ENCODE assay signal across 18 cellular contexts in genomic region chr7:114799522-114800133, GRCh38.
DNase-seq lines count a peak whose midpoint lies in the region; ATAC-seq and TF ChIP-seq lines count a peak whose summit lies in the region.
"Had no signal": no experiment of that assay in that cellular context is flagged by ENCODE, and none has a peak within 500 bp of the region (broad histone marks: within the 10 kb centered on the region; RNA-seq: fewer than 3 reads in every experiment).

No MANE protein-coding gene starts in this region.

- H3K27ac ChIP-seq in foreskin keratinocyte: no peak overlapping the region
- H3K27ac ChIP-seq: RWPE1 had no signal

- no peak overlapping the region for H3K4me3 ChIP-seq in GM06990 (replicated peaks; ENCODE audit: low read depth, low read length)
- H3K4me3 ChIP-seq: GM23338, MG63 had no signal

- CTCF ChIA-PET in activated CD8-positive, alpha-beta memory T cell treated with anti-CD3 and anti-CD28 coated beads, Interleukin-2, amount 10 ng/mL, durations not matched to agents 7 days and 5 days (lab: Charles Lee): no interaction called here

- H3K4me3 Mint-ChIP-seq in activated CD8-positive, alpha-beta memory T cell treated with anti-CD3 and anti-CD28 coated beads, Interleukin-2, amount 10 ng/mL, durations not matched to agents 7 days and 5 days: no peak overlapping the region
- no peak overlapping the region for H3K4me3 Mint-ChIP-seq in activated naive CD8-positive, alpha-beta T cell treated with anti-CD3 and anti-CD28 coated beads, Interleukin-2, amount 50 U/mL, for 24 hours
- H3K4me3 Mint-ChIP-seq: GM23338 had no signal

- no peak overlapping the region for H3K27ac Mint-ChIP-seq in activated CD8-positive, alpha-beta memory T cell treated with anti-CD3 and anti-CD28 coated beads, Interleukin-2, amount 10 ng/mL, durations not matched to agents 7 days and 5 days
- H3K27ac Mint-ChIP-seq in activated naive CD8-positive, alpha-beta T cell treated with anti-CD3 and anti-CD28 coated beads, Interleukin-2, amount 50 U/mL, for 24 hours: peak overlapping the region; percentile 98
- H3K27ac Mint-ChIP-seq: GM23338 had no signal

- no peak for TF ChIP-seq CTCF in GM06990 (IDR thresholded peaks at IDR 0.05; ENCODE audit: insufficient read depth, low read length, poor library complexity, severe bottlenecking)
- TF ChIP-seq CTCF in foreskin keratinocyte (conservative IDR thresholded peaks at IDR 0.05): no peak

- no peaks in the 10 kb centered on the region for H3K4me1 ChIP-seq in foreskin keratinocyte

- H3K9me3 Mint-ChIP-seq in activated CD8-positive, alpha-beta memory T cell treated with anti-CD3 and anti-CD28 coated beads, Interleukin-2, amount 10 ng/mL, durations not matched to agents 7 days and 5 days (ENCODE audit: low read depth): no peaks in the 10 kb centered on the region
- no peaks in the 10 kb centered on the region for H3K9me3 Mint-ChIP-seq in activated naive CD8-positive, alpha-beta T cell treated with anti-CD3 and anti-CD28 coated beads, Interleukin-2, amount 50 U/mL, for 24 hours
- H3K9me3 Mint-ChIP-seq: GM23338 had no signal

- peak; percentile 42 for ATAC-seq in activated CD8-positive, alpha-beta memory T cell treated with anti-CD3 and anti-CD28 coated beads, Interleukin-2, amount 10 ng/mL, durations not matched to agents 7 days and 5 days
- peak; percentile 43 for ATAC-seq in HG03565 (IDR thresholded peaks at IDR 0.05; ENCODE audit: unreplicated experiment)
- ATAC-seq in activated naive CD8-positive, alpha-beta T cell treated with anti-CD3 and anti-CD28 coated beads, Interleukin-2, amount 50 U/mL, for 24 hours: peak; percentile 57
- no peak for ATAC-seq in foreskin keratinocyte
- ATAC-seq: GM23338 had no signal

- H3K27me3 ChIP-seq in GM06990 (replicated peaks; ENCODE audit: control insufficient read depth, insufficient read depth, low read length): no peaks in the 10 kb centered on the region
- H3K27me3 ChIP-seq in foreskin keratinocyte: no peaks in the 10 kb centered on the region
- H3K27me3 ChIP-seq: MG63 had no signal

- H3K36me3 Mint-ChIP-seq in activated CD8-positive, alpha-beta memory T cell treated with anti-CD3 and anti-CD28 coated beads, Interleukin-2, amount 10 ng/mL, durations not matched to agents 7 days and 5 days: peaks cover 2% of the 10 kb centered on the region
- H3K36me3 Mint-ChIP-seq in activated naive CD8-positive, alpha-beta T cell treated with anti-CD3 and anti-CD28 coated beads, Interleukin-2, amount 50 U/mL, for 24 hours (ENCODE audit: low read depth): no peaks in the 10 kb centered on the region

- peaks cover 10% of the 10 kb centered on the region for H3K4me1 Mint-ChIP-seq in activated CD8-positive, alpha-beta memory T cell treated with anti-CD3 and anti-CD28 coated beads, Interleukin-2, amount 10 ng/mL, durations not matched to agents 7 days and 5 days
- H3K4me1 Mint-ChIP-seq in activated naive CD8-positive, alpha-beta T cell treated with anti-CD3 and anti-CD28 coated beads, Interleukin-2, amount 50 U/mL, for 24 hours: peaks cover 81% of the 10 kb centered on the region
- H3K4me1 Mint-ChIP-seq: GM23338 had no signal

- no peaks in the 10 kb centered on the region for H3K36me3 ChIP-seq in GM06990 (ENCODE audit: control insufficient read depth, insufficient read depth, low read length)
- H3K36me3 ChIP-seq: MG63 had no signal

- no peaks in the 10 kb centered on the region for H3K27me3 Mint-ChIP-seq in activated CD8-positive, alpha-beta memory T cell treated with anti-CD3 and anti-CD28 coated beads, Interleukin-2, amount 10 ng/mL, durations not matched to agents 7 days and 5 days
- peaks cover 13% of the 10 kb centered on the region for H3K27me3 Mint-ChIP-seq in activated naive CD8-positive, alpha-beta T cell treated with anti-CD3 and anti-CD28 coated beads, Interleukin-2, amount 50 U/mL, for 24 hours

- no peak for DNase-seq in activated CD8-positive, alpha-beta memory T cell treated with anti-CD3 and anti-CD28 coated beads, Interleukin-2, amount 10 ng/mL, durations not matched to agents 7 days and 5 days
- no peak for DNase-seq in activated CD8-positive, alpha-beta memory T cell treated with anti-CD3 and anti-CD28 coated beads, Interleukin-2, amount 50 U/mL, for 4 hours
- DNase-seq in GM06990 (ENCODE audit: extremely low read depth, insufficient read length): peak; percentile 44
- DNase-seq in activated naive CD8-positive, alpha-beta T cell treated with anti-CD3 and anti-CD28 coated beads, Interleukin-2, amount 50 U/mL, for 24 hours: no peak
- DNase-seq in foreskin keratinocyte: no peak
- no peak for DNase-seq in SIG-M5 treated with dmso at 0.1 percent for 504 hours (lab: John Stamatoyannopoulos, UW; ENCODE audit: unreplicated experiment)
- DNase-seq: AML-193, DMS53, MG63, NCI-H1092 treated with DMSO at 0.1 percent for 48 hours, NCI-H1694, NCI-H2107, NCI-H226, NCI-H526, OCI-M1 had no signal
